In the genomic region with DNA sequence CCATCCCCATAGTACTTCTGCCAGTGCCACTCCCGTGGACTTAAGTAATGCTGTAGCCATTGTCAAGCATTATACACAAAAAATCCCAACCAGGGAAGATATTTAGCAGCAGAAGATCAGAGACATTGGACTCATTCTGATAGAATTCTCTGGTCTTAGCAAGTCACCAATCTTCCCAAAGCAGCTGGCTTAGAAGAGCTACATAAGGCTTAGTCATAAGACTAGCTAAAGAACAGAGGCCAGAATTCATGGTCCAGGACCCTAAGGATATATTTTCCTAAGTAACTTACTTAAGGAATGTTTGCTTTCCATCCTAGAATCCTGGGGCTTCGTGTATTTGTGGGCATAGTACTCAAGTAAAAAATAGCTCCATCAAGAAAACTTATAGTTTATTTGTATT, we compare ENCODE assay signal across 21 cellular contexts.
"Had no signal": no experiment of that assay in that cellular context is flagged by ENCODE, and none has a peak within 500 bp of the region (broad histone marks: within the 10 kb centered on the region; RNA-seq: fewer than 3 reads in every experiment).

No MANE protein-coding gene starts in this region.

- H3K9ac ChIP-seq: parathyroid adenoma had no signal

- H3K4me3 ChIP-seq: dorsolateral prefrontal cortex, heart left ventricle, prostate gland, right lobe of liver, spleen, testis, transverse colon had no signal

- ATAC-seq: foreskin keratinocyte; heart left ventricle; right lobe of liver; stimulated activated naive B cell treated with anti-CD40 and anti-IgM and Interleukin-4, amounts not matched to agents 10 μg/mL and 1 μg/mL and 100 μg/mL, for 72 hours; stimulated activated naive CD8-positive, alpha-beta T cell treated with anti-CD3 and anti-CD28 coated beads, Interleukin-15, amount 100 ng/mL, for 72 hours had no signal

- H3K79me2 ChIP-seq: parathyroid adenoma had no signal

- H3K9me3 ChIP-seq: prostate gland, right lobe of liver, testis, transverse colon had no signal

- H3K4me1 ChIP-seq: foreskin keratinocyte, heart left ventricle, parathyroid adenoma, prostate gland, right lobe of liver, spleen, testis, transverse colon had no signal

- H2AFZ ChIP-seq: parathyroid adenoma had no signal

- H3K36me3 ChIP-seq: heart left ventricle, prostate gland, right lobe of liver, spleen, transverse colon had no signal

- DNase-seq: cortex of kidney; dorsolateral prefrontal cortex; effector CD8-positive, alpha-beta T cell; foreskin keratinocyte; heart left ventricle; hippocampal formation; kidney glomerular epithelial cell; mesendoderm; naive B cell; occipital lobe; retina; right lobe of liver; spleen; stimulated activated CD4-positive, alpha-beta T cell treated with anti-CD3 and anti-CD28 coated beads, Interleukin-2, amount 100 ng/mL, for 24 hours; stimulated activated CD4-positive, alpha-beta T cell treated with anti-CD3 and anti-CD28 coated beads, Interleukin-4, amount 100 ng/mL, for 4 hours; stimulated activated naive B cell treated with anti-CD40 and anti-IgM and Interleukin-4, amounts not matched to agents 10 μg/mL and 1 μg/mL and 100 μg/mL, for 72 hours; stimulated activated naive CD8-positive, alpha-beta T cell treated with anti-CD3 and anti-CD28 coated beads, Interleukin-15, amount 100 ng/mL, for 72 hours; testis; transverse colon had no signal

- H3K27me3 ChIP-seq: dorsolateral prefrontal cortex, foreskin keratinocyte, heart left ventricle, right lobe of liver, spleen, testis, transverse colon had no signal

- H3K27ac ChIP-seq: dorsolateral prefrontal cortex, foreskin keratinocyte, heart left ventricle, parathyroid adenoma, prostate gland, right lobe of liver, spleen, testis, transverse colon had no signal
